Comparison of ENCODE assay signal across 8 cellular contexts in the genomic region with DNA sequence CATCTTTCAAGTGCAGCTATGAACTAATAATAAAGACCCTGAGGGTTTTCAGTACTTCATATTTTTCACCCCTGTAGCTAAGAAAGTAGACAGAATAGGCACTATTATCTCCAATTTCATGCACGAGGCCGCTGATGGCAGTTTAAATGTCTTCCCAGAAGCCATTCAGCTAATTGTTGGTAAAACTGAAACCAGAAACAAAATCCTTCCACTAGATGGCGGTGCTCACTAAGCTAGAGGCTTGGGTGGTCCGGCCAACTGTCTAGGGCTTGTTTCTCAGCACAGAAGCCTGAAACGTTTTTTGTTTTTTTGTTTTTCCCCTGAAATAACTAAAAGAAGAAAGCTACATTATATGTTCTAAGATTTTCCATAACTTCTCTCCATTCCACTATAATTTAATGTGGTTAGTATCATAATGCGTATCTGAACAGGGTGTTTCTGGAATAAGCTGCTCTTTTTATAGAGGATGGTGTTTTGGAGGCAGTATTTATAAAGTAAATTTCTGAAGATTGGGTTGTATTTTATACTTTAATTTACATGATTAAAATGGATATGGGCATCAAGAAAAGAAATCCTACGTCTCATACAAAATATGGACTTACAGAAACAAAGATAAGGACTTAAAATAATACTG.
A peak's percentile ranks its signal among the peaks of the same experiment; 100 is the strongest.
DNase-seq lines count a peak whose midpoint lies in the region; ATAC-seq, FAIRE-seq and TF ChIP-seq lines count a peak whose summit lies in the region.

No MANE protein-coding gene starts in this region.

- peak; percentile 80 to 89 (median 86) for TF ChIP-seq CTCF in right lobe of liver (IDR thresholded peaks at IDR 0.05)

- H3K9me3 ChIP-seq in CD8-positive, alpha-beta memory T cell (ENCODE audit: low read length): no peaks in the 10 kb centered on the region
- no peaks in the 10 kb centered on the region for H3K9me3 ChIP-seq in right lobe of liver

- WGBS in right lobe of liver (ENCODE audit: insufficient coverage, low coverage, low lambda C conversion rate, missing lambda C conversion rate): 22% methylated on average over 7 of the region's 7 CpGs

- POLR2A ChIA-PET in CD8-positive, alpha-beta memory T cell (lab: Charles Lee): no interaction called here
- POLR2A ChIA-PET in activated CD4-positive, alpha-beta T cell treated with anti-CD3 and anti-CD28 coated beads for 36 hours (lab: Charles Lee): no interaction called here

- DNase-seq in CD8-positive, alpha-beta memory T cell: peak; percentile 14 to 55 (median 36)
- DNase-seq in NCI-H345 treated with DMSO at 0.1 percent for 48 hours (lab: John Stamatoyannopoulos, UW; ENCODE audit: unreplicated experiment) (peak; percentile 34), right lobe of liver (peak in 2 of 3 donors; percentile 26 to 55)
- peak; percentile 71 for DNase-seq in activated CD4-positive, alpha-beta T cell treated with anti-CD3 and anti-CD28 coated beads for 36 hours
- DNase-seq in stimulated activated CD4-positive, alpha-beta T cell treated with anti-CD3 and anti-CD28 coated beads, TNF-alpha, amount 100 ng/mL, for 48 hours (ENCODE audit: low read depth in 3 of 3): peak; percentile 12 to 53 (median 32)

- CTCF ChIA-PET in CD8-positive, alpha-beta memory T cell (lab: Charles Lee): interaction anchor here (0.7 to 3.1 kb wide), 17 partner anchors 9 to 1478 kb away, joined by 3 to 20 read pairs (median 5); no protein-coding TSS in a partner anchor
- CTCF ChIA-PET in activated CD4-positive, alpha-beta T cell treated with anti-CD3 and anti-CD28 coated beads for 36 hours (lab: Charles Lee): interaction anchor here (0.7 to 3.2 kb wide), 50 partner anchors 9 to 1484 kb away, joined by 3 to 25 read pairs (median 4); partner anchors contain the start of gene SYT4

- peak; percentile 28 for FAIRE-seq in colon (lab: Jason Lieb, UNC)

- intact Hi-C loops in activated CD4-positive, alpha-beta T cell treated with anti-CD3 and anti-CD28 coated beads for 36 hours (cut with DNase I, micrococcal nuclease): loop anchor here (1.0 to 5.0 kb wide), 7 partner anchors 61 to 1473 kb away; no protein-coding TSS in a partner anchor
- intact Hi-C loops in right lobe of liver (cut with DNase I): no loop called here

- peaks cover 12 to 15% (median 13%) of the 10 kb centered on the region in 3 donors for H3K4me1 Mint-ChIP-seq in CD8-positive, alpha-beta memory T cell
- H3K4me1 Mint-ChIP-seq in activated CD4-positive, alpha-beta T cell treated with anti-CD3 and anti-CD28 coated beads for 36 hours: peaks cover 10% of the 10 kb centered on the region

- H3K4me3 Mint-ChIP-seq in CD8-positive, alpha-beta memory T cell: peak overlapping the region in 3 of 7 donors; percentile 1 to 55 (median 9)
- H3K4me3 Mint-ChIP-seq in activated CD4-positive, alpha-beta T cell treated with anti-CD3 and anti-CD28 coated beads for 36 hours: no peak overlapping the region

- H3K27me3 ChIP-seq in CD8-positive, alpha-beta memory T cell (ENCODE audit: insufficient read depth, low read length, poor library complexity, severe bottlenecking): no peaks in the 10 kb centered on the region
- no peaks in the 10 kb centered on the region for H3K27me3 ChIP-seq in right lobe of liver

- peaks cover 0 to 9% of the 10 kb centered on the region in 2 donors for H3K27me3 Mint-ChIP-seq in CD8-positive, alpha-beta memory T cell
- H3K27me3 Mint-ChIP-seq in activated CD4-positive, alpha-beta T cell treated with anti-CD3 and anti-CD28 coated beads for 36 hours: peaks cover 3% of the 10 kb centered on the region

- H3K9me3 Mint-ChIP-seq in CD8-positive, alpha-beta memory T cell: no peaks in the 10 kb centered on the region
- H3K9me3 Mint-ChIP-seq in activated CD4-positive, alpha-beta T cell treated with anti-CD3 and anti-CD28 coated beads for 36 hours (ENCODE audit: low read depth): no peaks in the 10 kb centered on the region

- no peak overlapping the region for H3K27ac ChIP-seq in CD8-positive, alpha-beta memory T cell (ENCODE audit: low read depth, low read length)
- peak overlapping the region in 2 of 3 donors; percentile 5 to 17 for H3K27ac ChIP-seq in right lobe of liver

- H3K4me1 ChIP-seq in CD8-positive, alpha-beta memory T cell (ENCODE audit: insufficient read depth, low read length): peaks cover 13% of the 10 kb centered on the region
- H3K4me1 ChIP-seq in right lobe of liver: peaks cover 0 to 15% (median 5%) of the 10 kb centered on the region in 4 donors

- H3K36me3 Mint-ChIP-seq in CD8-positive, alpha-beta memory T cell: no peaks in the 10 kb centered on the region
- H3K36me3 Mint-ChIP-seq in activated CD4-positive, alpha-beta T cell treated with anti-CD3 and anti-CD28 coated beads for 36 hours (ENCODE audit: low read depth): no peaks in the 10 kb centered on the region

- TF ChIP-seq POLR2A in right lobe of liver (IDR thresholded peaks at IDR 0.05): no peak

- H3K27ac Mint-ChIP-seq in CD8-positive, alpha-beta memory T cell: peak overlapping the region in 3 of 8 donors; percentile 2 to 55 (median 12)
- H3K27ac Mint-ChIP-seq in activated CD4-positive, alpha-beta T cell treated with anti-CD3 and anti-CD28 coated beads for 36 hours: peak overlapping the region; percentile 29

- no peak overlapping the region for H3K4me3 ChIP-seq in CD8-positive, alpha-beta memory T cell (ENCODE audit: low read length)
- no peak overlapping the region for H3K4me3 ChIP-seq in right lobe of liver

- ATAC-seq in GM19372 (IDR thresholded peaks at IDR 0.05; ENCODE audit: low read depth, unreplicated experiment) (peak; percentile 77), HG03432 (IDR thresholded peaks at IDR 0.05; ENCODE audit: unreplicated experiment) (peak; percentile 91), right lobe of liver (peak; percentile 92 to 98 (median 97))
- ATAC-seq in activated CD4-positive, alpha-beta T cell treated with anti-CD3 and anti-CD28 coated beads for 36 hours: peak; percentile 81

- no peaks in the 10 kb centered on the region for H3K36me3 ChIP-seq in CD8-positive, alpha-beta memory T cell (ENCODE audit: insufficient read depth, low read length)
- no peaks in the 10 kb centered on the region for H3K36me3 ChIP-seq in right lobe of liver

Comparison
In these comparisons a context has a peak if more than half of its experiments do, and no peak if none do; other contexts are left out.
1. intact Hi-C loops: an anchor here in activated CD4-positive, alpha-beta T cell treated with anti-CD3 and anti-CD28 coated beads for 36 hours (1.0 to 5.0 kb wide); none called in right lobe of liver.